In genomic region chr1:111990878-111991760, GRCh38 we compare ENCODE assay signal across 7 cellular contexts. TPM values are rescaled to one million over a fixed set of nuclear protein-coding genes. Genes with fewer than 3 reads are reported as not detected.
DNase-seq lines count a peak whose midpoint lies in the region; ATAC-seq and TF ChIP-seq lines count a peak whose summit lies in the region.

No MANE protein-coding gene starts in this region.

- no peaks in the 10 kb centered on the region for H3K36me3 ChIP-seq in neural cell (ENCODE audit: insufficient read depth, low read length)

- peak; percentile 52 for TF ChIP-seq RAD21 in neural cell (conservative IDR thresholded peaks at IDR 0.05)

- ATAC-seq in GM21526 (IDR thresholded peaks at IDR 0.05; ENCODE audit: low FRiP score, unreplicated experiment), result no peak

- H3K27ac ChIP-seq in VCaP (peak overlapping the region; percentile 72), neural cell (ENCODE audit: low read length) (no peak overlapping the region)

- H2AFZ ChIP-seq in neural cell (ENCODE audit: low read depth, low read length), result no peak overlapping the region

- peak overlapping the region; percentile 77 for H3K9ac ChIP-seq in neural cell (ENCODE audit: low read length)

- no peaks in the 10 kb centered on the region for H3K9me3 ChIP-seq in neural cell (ENCODE audit: low read length)

- H3K27me3 ChIP-seq in neural cell (ENCODE audit: insufficient read depth, low read depth, low read length), result peaks cover 38% of the 10 kb centered on the region

- DNase-seq in GM03348 (ENCODE audit: low spot score) (peak; percentile 77), NCI-H1105 treated with DMSO at 0.1 percent for 48 hours (lab: John Stamatoyannopoulos, UW) (peak; percentile 92), globus pallidus (ENCODE audit: low spot score) (peak; percentile 65)
- DNase-seq in activated naive CD4-positive, alpha-beta T cell (lab: John Stamatoyannopoulos, UW), result no peak

- H4K20me1 ChIP-seq in neural cell (ENCODE audit: insufficient read depth), result no peaks in the 10 kb centered on the region

- no peaks in the 10 kb centered on the region for H3K79me2 ChIP-seq in neural cell (replicated peaks; ENCODE audit: insufficient read depth, low read length)

- no peaks in the 10 kb centered on the region for H3F3A ChIP-seq in neural cell (ENCODE audit: insufficient read depth, low read length, poor library complexity, severe bottlenecking)

- TF ChIP-seq EP300 in neural cell (conservative IDR thresholded peaks at IDR 0.05; ENCODE audit: poor library complexity, severe bottlenecking), result no peak

- H3K4me2 ChIP-seq in neural cell (ENCODE audit: low read length), result no peak overlapping the region

- peak overlapping the region; percentile 86 for H3K4me3 ChIP-seq in neural cell (ENCODE audit: low read length)

- no peaks in the 10 kb centered on the region for H3K9me2 ChIP-seq in neural cell (ENCODE audit: insufficient read depth, low read length)

- TF ChIP-seq CTCF in VCaP (conservative IDR thresholded peaks at IDR 0.05) (peak; percentile 75), neural cell (IDR thresholded peaks at IDR 0.05; ENCODE audit: poor library complexity, severe bottlenecking) (peak; percentile 66)

TF ChIP-seq in neural cell, 6 proteins besides CTCF, POLR2A, EP300 and RAD21:
- TF ChIP-seq REST (IDR thresholded peaks at IDR 0.05; ENCODE audit: borderline replicate concordance) (no peak), POLR2AphosphoS5 (IDR thresholded peaks at IDR 0.05) (no peak), MXI1 (conservative IDR thresholded peaks at IDR 0.05; ENCODE audit: poor library complexity, severe bottlenecking) (no peak), SMC3 (conservative IDR thresholded peaks at IDR 0.05; ENCODE audit: poor library complexity) (peak; percentile 38), TAF1 (IDR thresholded peaks at IDR 0.05; ENCODE audit: low read depth) (no peak), EZH2 (IDR thresholded peaks at IDR 0.05; ENCODE audit: borderline replicate concordance, insufficient read depth, low read length, poor library complexity, severe bottlenecking) (no peak)

RNA-seq across cellular contexts. Expression of gene KCND3, which starts 1.7 kb away (rescaled TPM):
- polyA plus RNA-seq in neural cell, result 7.0 and 7.8 TPM in 2 replicates
- 18.8 and 19.5 TPM in 2 replicates for polyA minus RNA-seq in neural cell

Comparison
In these comparisons a context has a peak if more than half of its experiments do, and no peak if none do; other contexts are left out.
1. DNase-seq: peak in GM03348 (single experiment), NCI-H1105 treated with DMSO at 0.1 percent for 48 hours (single experiment) and globus pallidus (single experiment); none in activated naive CD4-positive, alpha-beta T cell (0 of 4).